In genomic region chr17:66542183-66542966, GRCh38 we compare ENCODE assay signal across 8 cellular contexts.
DNase-seq lines count a peak whose midpoint lies in the region; ATAC-seq and TF ChIP-seq lines count a peak whose summit lies in the region.

No MANE protein-coding gene starts in this region.

- H2BK120ac ChIP-seq in neuronal stem cell (ENCODE audit: low read depth, low read length): no peak overlapping the region

- H3K27me3 Mint-ChIP-seq in T-helper 2 cell treated with Interferon-gamma antibody and Interleukin-4, amounts not matched to agents 5 μg/mL and 100 μg/mL, for 36 hours (ENCODE audit: low read depth): no peaks in the 10 kb centered on the region

- H3K23ac ChIP-seq in neuronal stem cell (ENCODE audit: low read depth, low read length, poor library complexity): no peak overlapping the region

- H3K27ac Mint-ChIP-seq in T-helper 2 cell treated with Interferon-gamma antibody and Interleukin-4, amounts not matched to agents 5 μg/mL and 100 μg/mL, for 36 hours: peak overlapping the region; percentile 62

- in situ Hi-C loops in ACHN (cut with HindIII; ENCODE audit: low pct_ligation_motif_present, low pct_unique_long_range_greater_than_20kb, low sequenced_read_pairs): no loop called here

- H3K27me3 ChIP-seq in left lung (no peaks in the 10 kb centered on the region), neuronal stem cell (ENCODE audit: control insufficient read depth in 3 of 3, insufficient read depth in 3 of 3, low read depth in 1 of 3, low read length in 3 of 3) (no peaks in the 10 kb centered on the region)

- no peak overlapping the region for H3K4me3 ChIP-seq in left lung
- no peak overlapping the region for H3K4me3 ChIP-seq in neuronal stem cell (ENCODE audit: low read length in 2 of 2)

- no peak overlapping the region for H2AK5ac ChIP-seq in neuronal stem cell (ENCODE audit: low read depth, low read length)

- no peak for TF ChIP-seq CTCF in left lung (IDR thresholded peaks at IDR 0.05)

- H3K27ac ChIP-seq in left lung (no peak overlapping the region), neuronal stem cell (replicated peaks; ENCODE audit: low read length) (no peak overlapping the region)

- no CpG with 5 or more reads among the region's 4 CpGs for WGBS in neuronal stem cell (ENCODE audit: extremely low coverage in 2 of 2, insufficient read length in 2 of 2, insufficient replicate concordance in 1 of 2), 2 donors

- intact Hi-C loops in left lung (cut with DNase I): no loop called here

- peaks cover 48% of the 10 kb centered on the region for H3K4me1 Mint-ChIP-seq in T-helper 2 cell treated with Interferon-gamma antibody and Interleukin-4, amounts not matched to agents 5 μg/mL and 100 μg/mL, for 36 hours (ENCODE audit: low read depth)

- H3K9ac ChIP-seq in neuronal stem cell (ENCODE audit: low read depth, low read length, poor library complexity): no peak overlapping the region

- no peak overlapping the region for H4K8ac ChIP-seq in neuronal stem cell (ENCODE audit: low read depth, low read length)

- H3K36me3 Mint-ChIP-seq in T-helper 2 cell treated with Interferon-gamma antibody and Interleukin-4, amounts not matched to agents 5 μg/mL and 100 μg/mL, for 36 hours (ENCODE audit: low read depth): peaks cover 18% of the 10 kb centered on the region

- H2AFZ ChIP-seq in neuronal stem cell (ENCODE audit: low read length): no peak overlapping the region

- no peaks in the 10 kb centered on the region for H3K79me1 ChIP-seq in neuronal stem cell (ENCODE audit: low read depth, low read length)

- H3K4me2 ChIP-seq in neuronal stem cell (ENCODE audit: insufficient read depth, low read length, poor library complexity, severe bottlenecking): no peak overlapping the region

- H3K4me1 ChIP-seq in left lung (no peaks in the 10 kb centered on the region), neuronal stem cell (ENCODE audit: control insufficient read depth in 2 of 2, insufficient read depth in 1 of 2, low read depth in 1 of 2, low read length in 2 of 2) (peaks cover 11 to 13% of the 10 kb centered on the region in 2 donors)

- H3K4ac ChIP-seq in neuronal stem cell (ENCODE audit: low read length): no peak overlapping the region

- no peak overlapping the region for H3K18ac ChIP-seq in neuronal stem cell (ENCODE audit: low read length)

- H3K9me3 ChIP-seq in left lung: peaks cover 0 to 11% of the 10 kb centered on the region in 2 donors
- peaks cover 3 to 5% of the 10 kb centered on the region in 2 donors for H3K9me3 ChIP-seq in neuronal stem cell (replicated peaks in 1 of 2; ENCODE audit: control insufficient read depth in 2 of 2, insufficient read depth in 1 of 2, low read depth in 1 of 2, low read length in 2 of 2)

- no peak overlapping the region for H3K14ac ChIP-seq in neuronal stem cell (ENCODE audit: low read length)

- DNase-seq in ACHN (peak; percentile 74), left lung (no peak), NCI-H1930 (lab: John Stamatoyannopoulos, UW) (no peak), neuronal stem cell (ENCODE audit: low spot score) (no peak), NCI-H446 (lab: John Stamatoyannopoulos, UW) (no peak)
- peak; percentile 33 for DNase-seq in T-helper 2 cell treated with Interferon-gamma antibody and Interleukin-4, amounts not matched to agents 5 μg/mL and 100 μg/mL, for 36 hours (ENCODE audit: low spot score)

- peak overlapping the region; percentile 62 for H3K4me3 Mint-ChIP-seq in T-helper 2 cell treated with Interferon-gamma antibody and Interleukin-4, amounts not matched to agents 5 μg/mL and 100 μg/mL, for 36 hours

- peak; percentile 97 for ATAC-seq in GM18907 (IDR thresholded peaks at IDR 0.05; ENCODE audit: unreplicated experiment)
- ATAC-seq in HG03060 (IDR thresholded peaks at IDR 0.05; ENCODE audit: low read depth, unreplicated experiment): peak; percentile 68
- ATAC-seq in left lung: peak; percentile 16

- no peak overlapping the region for H4K91ac ChIP-seq in neuronal stem cell (ENCODE audit: low read depth, low read length, poor library complexity)

- no peak overlapping the region for H2BK12ac ChIP-seq in neuronal stem cell (ENCODE audit: low read length)

- no peak overlapping the region for H2BK5ac ChIP-seq in neuronal stem cell (ENCODE audit: low read length)

- H2BK15ac ChIP-seq in neuronal stem cell (ENCODE audit: low read length): no peak overlapping the region

- peaks cover 13% of the 10 kb centered on the region for H3K9me3 Mint-ChIP-seq in T-helper 2 cell treated with Interferon-gamma antibody and Interleukin-4, amounts not matched to agents 5 μg/mL and 100 μg/mL, for 36 hours

- no peaks in the 10 kb centered on the region for H3K36me3 ChIP-seq in left lung
- H3K36me3 ChIP-seq in neuronal stem cell (replicated peaks in 1 of 2; ENCODE audit: control insufficient read depth in 2 of 2, insufficient read depth in 2 of 2, low read length in 2 of 2): no peaks in the 10 kb centered on the region

Comparison
In these comparisons a context has a peak if more than half of its experiments do, and no peak if none do; other contexts are left out.
1. DNase-seq: peak in ACHN (single experiment) and T-helper 2 cell treated with Interferon-gamma antibody and Interleukin-4, amounts not matched to agents 5 μg/mL and 100 μg/mL, for 36 hours (single experiment); none in left lung (0 of 2), NCI-H1930 (0 of 2), neuronal stem cell (single experiment) and NCI-H446 (0 of 2).
2. ATAC-seq: peak in every context shown above with its lines; median percentile 97 in GM18907; 68 in HG03060; 16 in left lung.